ENCODE assay signal across 15 cellular contexts in genomic region chr2:173544621-173545363, GRCh38.
"Had no signal": no experiment of that assay in that cellular context is flagged by ENCODE, and none has a peak within 500 bp of the region (broad histone marks: within the 10 kb centered on the region; RNA-seq: fewer than 3 reads in every experiment).

No MANE protein-coding gene starts in this region.

- H2AFZ ChIP-seq: neural progenitor cell had no signal

- H3K27ac ChIP-seq: breast epithelium, esophagus squamous epithelium, neural progenitor cell, ovary, skin epidermis, thyroid gland, uterus had no signal

- H3K4me2 ChIP-seq: neural progenitor cell had no signal

- H3K9me3 ChIP-seq: breast epithelium, esophagus squamous epithelium, ovary, thyroid gland, uterus had no signal

- H3K27me3 ChIP-seq: breast epithelium, esophagus squamous epithelium, neural progenitor cell, ovary, thyroid gland, uterus had no signal

- H3K36me3 ChIP-seq: breast epithelium, esophagus squamous epithelium, neural progenitor cell, ovary, thyroid gland, uterus had no signal

- H3K4me1 ChIP-seq: breast epithelium, esophagus squamous epithelium, thyroid gland, uterus had no signal

- H3K4me3 ChIP-seq: breast epithelium, esophagus squamous epithelium, neural progenitor cell, ovary, skin epidermis, thyroid gland, uterus had no signal

- DNase-seq: activated B cell treated with CpG ODN at 0.5 μM for 24 hours; activated CD4-positive, alpha-beta T cell treated with anti-CD3 and anti-CD28 coated beads, Interleukin-2, amount 50 U/mL, for 4 hours; activated CD8-positive, alpha-beta memory T cell treated with anti-CD3 and anti-CD28 coated beads, Interleukin-2, amount 10 ng/mL, durations not matched to agents 7 days and 5 days; activated effector memory CD4-positive, alpha-beta T cell treated with anti-CD3 and anti-CD28 coated beads, Interleukin-2, amount 50 U/mL, for 16 hours; activated naive CD8-positive, alpha-beta T cell treated with anti-CD3 and anti-CD28 coated beads for 36 hours; activated T-cell treated with anti-CD3 and anti-CD28 coated beads, Interleukin-2, amount 50 U/mL, for 24 hours; anterior cingulate cortex; esophagus squamous epithelium; ovary; T-helper 1 cell; thyroid gland; uterus had no signal

- ATAC-seq: activated CD8-positive, alpha-beta memory T cell treated with anti-CD3 and anti-CD28 coated beads, Interleukin-2, amount 10 ng/mL, durations not matched to agents 7 days and 5 days had no signal
